In the genomic region with DNA sequence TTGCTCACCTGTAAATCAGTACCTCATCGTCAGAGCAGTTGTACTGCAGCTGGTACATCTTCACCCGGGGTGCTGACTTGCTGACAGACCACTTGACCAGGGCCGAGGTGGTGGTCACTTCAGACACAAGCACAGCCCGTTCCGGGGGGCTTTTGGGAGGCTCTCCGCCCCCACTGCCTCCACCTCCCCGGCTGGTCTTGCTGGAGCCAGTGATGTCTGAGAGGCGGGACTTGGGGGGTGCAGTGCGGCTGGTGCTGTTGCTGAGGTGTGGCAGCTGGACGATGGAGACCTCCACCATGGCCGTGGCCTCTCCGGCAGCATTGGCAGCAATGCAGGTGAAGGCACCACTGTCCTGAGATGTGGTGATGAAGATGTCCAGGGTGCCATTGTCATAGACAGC, we compare ENCODE assay signal across 25 cellular contexts.
"Had no signal": no experiment of that assay in that cellular context is flagged by ENCODE, and none has a peak within 500 bp of the region (broad histone marks: within the 10 kb centered on the region; RNA-seq: fewer than 3 reads in every experiment).

No MANE protein-coding gene starts in this region.

- DNase-seq: colonic mucosa; cortex of kidney; dermis blood vessel endothelial cell; dorsolateral prefrontal cortex; effector CD4-positive, alpha-beta T cell; effector CD8-positive, alpha-beta T cell; effector memory CD4-positive, alpha-beta T cell; effector memory CD8-positive, alpha-beta T cell; endodermal cell; erythroblast; esophagus squamous epithelium; foreskin fibroblast; foreskin keratinocyte; foreskin melanocyte; gastrocnemius medialis; glutamatergic neuron; head of caudate nucleus; heart left ventricle; heart right ventricle had no signal

- H3K4me3 ChIP-seq: colonic mucosa, coronary artery, dorsolateral prefrontal cortex, esophagus muscularis mucosa, esophagus squamous epithelium, gastrocnemius medialis, gastroesophageal sphincter, heart left ventricle, heart right ventricle had no signal

- H3K27ac Mint-ChIP-seq: dendritic cell treated with granulocyte-macrophage colony-stimulating factor and Interleukin-4, amounts not matched to agents 40 ng/mL and 50 ng/mL, for 4 days; effector memory CD8-positive, alpha-beta T cell; endodermal cell had no signal

- H3K4me1 ChIP-seq: colonic mucosa had no signal

- H3K27me3 ChIP-seq: colonic mucosa, dorsolateral prefrontal cortex, esophagus muscularis mucosa, esophagus squamous epithelium, gastrocnemius medialis, gastroesophageal sphincter had no signal

- H3K4me1 Mint-ChIP-seq: endodermal cell had no signal

- H3K9me3 Mint-ChIP-seq: dendritic cell treated with granulocyte-macrophage colony-stimulating factor and Interleukin-4, amounts not matched to agents 40 ng/mL and 50 ng/mL, for 4 days; effector memory CD8-positive, alpha-beta T cell; endodermal cell had no signal

- H3K4me3 Mint-ChIP-seq: dendritic cell treated with granulocyte-macrophage colony-stimulating factor and Interleukin-4, amounts not matched to agents 40 ng/mL and 50 ng/mL, for 4 days; effector memory CD8-positive, alpha-beta T cell; endodermal cell had no signal

- H3K27me3 Mint-ChIP-seq: effector memory CD8-positive, alpha-beta T cell had no signal

- H3K9me3 ChIP-seq: colonic mucosa, esophagus muscularis mucosa, esophagus squamous epithelium, gastrocnemius medialis, gastroesophageal sphincter, heart left ventricle, heart right ventricle had no signal

- ATAC-seq: effector memory CD8-positive, alpha-beta T cell; esophagus mucosa; foreskin keratinocyte; gastrocnemius medialis; gastroesophageal sphincter; heart left ventricle; heart right ventricle had no signal

- H3K36me3 ChIP-seq: colonic mucosa, esophagus muscularis mucosa, esophagus squamous epithelium, gastrocnemius medialis, gastroesophageal sphincter, heart left ventricle, heart right ventricle had no signal

- H3K27ac ChIP-seq: colonic mucosa, coronary artery, dorsolateral prefrontal cortex, epithelial cell of prostate, esophagus muscularis mucosa, esophagus squamous epithelium, foreskin keratinocyte, gastrocnemius medialis, gastroesophageal sphincter, heart left ventricle, heart right ventricle had no signal
